Comparison of ENCODE assay signal across 22 cellular contexts in the genomic region with DNA sequence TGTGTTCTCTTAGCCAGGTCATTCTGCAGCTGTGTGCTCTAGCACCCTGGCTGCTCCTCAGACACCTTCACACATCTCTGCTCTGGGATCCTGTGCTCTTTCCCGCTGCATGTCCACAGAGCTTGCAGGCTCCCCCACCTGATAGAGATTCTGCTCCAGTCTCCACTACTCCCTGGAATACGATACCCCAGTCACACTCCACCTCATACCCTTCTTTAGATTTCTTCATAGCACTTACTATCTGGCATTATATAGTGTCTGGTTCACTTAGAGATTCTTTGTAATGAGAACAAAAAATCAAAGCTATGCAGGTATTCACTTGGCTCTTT.
"Had no signal": no experiment of that assay in that cellular context is flagged by ENCODE, and none has a peak within 500 bp of the region (broad histone marks: within the 10 kb centered on the region; RNA-seq: fewer than 3 reads in every experiment).

No MANE protein-coding gene starts in this region.

- H3K36me3 ChIP-seq: colonic mucosa, left ventricle myocardium inferior, tibial nerve, uterus had no signal

- H3K27me3 ChIP-seq: colonic mucosa, tibial nerve, uterus had no signal

- H3K4me1 ChIP-seq: colonic mucosa, uterus had no signal

- H3K4me3 ChIP-seq: colonic mucosa, left ventricle myocardium inferior, mucosa of descending colon, tibial nerve, uterus had no signal

- H3K27ac ChIP-seq: colonic mucosa, left ventricle myocardium inferior, uterus had no signal

- H3K4me3 Mint-ChIP-seq: activated naive CD4-positive, alpha-beta T cell treated with anti-CD3 and anti-CD28 coated beads, Interleukin-2, amount 50 U/mL, for 24 hours had no signal

- H3K36me3 Mint-ChIP-seq: activated naive CD4-positive, alpha-beta T cell treated with anti-CD3 and anti-CD28 coated beads, Interleukin-2, amount 50 U/mL, for 24 hours; naive thymus-derived CD8-positive, alpha-beta T cell had no signal

- H3K27ac Mint-ChIP-seq: activated naive CD4-positive, alpha-beta T cell treated with anti-CD3 and anti-CD28 coated beads, Interleukin-2, amount 50 U/mL, for 24 hours had no signal

- H3K9me3 Mint-ChIP-seq: activated naive CD4-positive, alpha-beta T cell treated with anti-CD3 and anti-CD28 coated beads, Interleukin-2, amount 50 U/mL, for 24 hours; naive thymus-derived CD8-positive, alpha-beta T cell had no signal

- DNase-seq: activated effector memory CD4-positive, alpha-beta T cell treated with anti-CD3 and anti-CD28 coated beads, Interleukin-2, amount 50 U/mL, for 16 hours; amniotic stem cell; caudate nucleus; colonic mucosa; effector CD4-positive, alpha-beta T cell; foreskin fibroblast; glutamatergic neuron; hypothalamus; kidney; left ventricle myocardium inferior; mucosa of descending colon; nucleus accumbens; posterior cingulate gyrus; retina; stimulated activated CD4-positive, alpha-beta T cell treated with anti-CD3 and anti-CD28 coated beads, Interleukin-12 subunit alpha, Interleukin-12 subunit beta, amount 100 ng/mL, for 4 hours; stimulated activated CD4-positive, alpha-beta T cell treated with anti-CD3 and anti-CD28 coated beads, Interleukin-2, amount 100 ng/mL, for 24 hours; substantia nigra; uterus had no signal

- ATAC-seq: activated CD4-positive, CD25-positive, alpha-beta regulatory T cell treated with anti-CD3 and anti-CD28 coated beads, Interleukin-2, amount 50 U/mL, for 24 hours; mucosa of descending colon had no signal

- H3K9me3 ChIP-seq: colonic mucosa, mucosa of descending colon, tibial nerve, uterus had no signal
